1 cellular context compared by ENCODE assay signal in genomic region chr19:19096641-19097627, GRCh38.
TF ChIP-seq lines count a peak whose summit lies in the region.

No MANE protein-coding gene starts in this region.

TF ChIP-seq in HepG2, 621 proteins besides CTCF, POLR2A, EP300 and RAD21 (continued from another document and continues in another):
- TF ChIP-seq XRCC5 (optimal IDR thresholded peaks at IDR 0.05; ENCODE audit: low read length), result peak; percentile 80
- TF ChIP-seq ZXDC (CRISPR knock-in tag; IDR thresholded peaks at IDR 0.05), result no peak
- peak; percentile 89 for TF ChIP-seq ESRRA (CRISPR knock-in tag; IDR thresholded peaks at IDR 0.05; ENCODE audit: low read depth)
- TF ChIP-seq PBX3 (CRISPR knock-in tag; IDR thresholded peaks at IDR 0.05; ENCODE audit: borderline replicate concordance), result no peak
- TF ChIP-seq MXD1 (CRISPR knock-in tag; IDR thresholded peaks at IDR 0.05), result peak; percentile 26; the same call in 1 of the 2 replicates
- TF ChIP-seq NR2C2 (CRISPR knock-in tag; IDR thresholded peaks at IDR 0.05; ENCODE audit: borderline replicate concordance), result peak; percentile 97
- peak; percentile 71; the same call in 1 of the 2 replicates for TF ChIP-seq KDM2A (CRISPR knock-in tag; IDR thresholded peaks at IDR 0.05; ENCODE audit: borderline replicate concordance, low read depth)
- peak; percentile 98 for TF ChIP-seq SAFB2 (CRISPR knock-in tag; IDR thresholded peaks at IDR 0.05; ENCODE audit: borderline replicate concordance, low read depth)
- no peak for TF ChIP-seq NFE2L2 (IDR thresholded peaks at IDR 0.05; ENCODE audit: low read length)
- peak; percentile 97 for TF ChIP-seq ZNF788 (CRISPR knock-in tag; IDR thresholded peaks at IDR 0.05; ENCODE audit: borderline replicate concordance)
- peak; percentile 69 for TF ChIP-seq GABPB1 (CRISPR knock-in tag; IDR thresholded peaks at IDR 0.05)
- no peak for TF ChIP-seq SCMH1 (CRISPR knock-in tag; IDR thresholded peaks at IDR 0.05; ENCODE audit: borderline replicate concordance)
- TF ChIP-seq FOXO1 (CRISPR knock-in tag; IDR thresholded peaks at IDR 0.05), result peak; percentile 83
- peak; percentile 33 to 48 for TF ChIP-seq MAFK (conservative IDR thresholded peaks at IDR 0.05 in 1 of 2, IDR thresholded peaks at IDR 0.05 in 1 of 2; ENCODE audit: low read length in 2 of 2)
- peak; percentile 54; the same call in 1 of the 2 replicates for TF ChIP-seq ZBED4 (CRISPR knock-in tag; IDR thresholded peaks at IDR 0.05; ENCODE audit: borderline replicate concordance)
- no peak; the same call in 1 of the 2 replicates for TF ChIP-seq HMGXB3 (CRISPR knock-in tag; IDR thresholded peaks at IDR 0.05; ENCODE audit: borderline replicate concordance)
- TF ChIP-seq CHCHD3 (CRISPR knock-in tag; IDR thresholded peaks at IDR 0.05), result no peak
- peak; percentile 79 for TF ChIP-seq FOXJ3 (CRISPR knock-in tag; IDR thresholded peaks at IDR 0.05; ENCODE audit: borderline replicate concordance)
- TF ChIP-seq HOXA3 (CRISPR knock-in tag; IDR thresholded peaks at IDR 0.05), result peak; percentile 96
- TF ChIP-seq ZNF446 (CRISPR knock-in tag; IDR thresholded peaks at IDR 0.05), result no peak
- no peak for TF ChIP-seq SRSF1 (optimal IDR thresholded peaks at IDR 0.05; ENCODE audit: low read depth, low read length)
- TF ChIP-seq ZBTB4 (CRISPR knock-in tag; IDR thresholded peaks at IDR 0.05; ENCODE audit: borderline replicate concordance), result peak; percentile 88; the same call in 1 of the 2 replicates
- 0 out of 2 replicates have a peak, but pooled peaks have one; percentile 69 for TF ChIP-seq HNRNPL (IDR thresholded peaks at IDR 0.05; ENCODE audit: low read depth, low read length)
- peak; percentile 89 for TF ChIP-seq HOXA5 (CRISPR knock-in tag; IDR thresholded peaks at IDR 0.05)
- TF ChIP-seq ZNF460 (CRISPR knock-in tag; IDR thresholded peaks at IDR 0.05; ENCODE audit: borderline replicate concordance), result peak; percentile 93
- no peak for TF ChIP-seq HMGA1 (CRISPR knock-in tag; conservative IDR thresholded peaks at IDR 0.05)
- 0 out of 2 replicates have a peak, but pooled peaks have one; percentile 33 for TF ChIP-seq ZNF879 (CRISPR knock-in tag; IDR thresholded peaks at IDR 0.05)
- TF ChIP-seq PHF8 (CRISPR knock-in tag; IDR thresholded peaks at IDR 0.05), result peak; percentile 49
- TF ChIP-seq FOSL2 (CRISPR knock-in tag; IDR thresholded peaks at IDR 0.05), result peak; percentile 95
- TF ChIP-seq SP1 (IDR thresholded peaks at IDR 0.05), result no peak
- TF ChIP-seq SP1 (CRISPR knock-in tag; IDR thresholded peaks at IDR 0.05), result no peak
- peak; percentile 77 for TF ChIP-seq EED (CRISPR knock-in tag; IDR thresholded peaks at IDR 0.05)
- TF ChIP-seq PBX2 (CRISPR knock-in tag; IDR thresholded peaks at IDR 0.05), result no peak
- TF ChIP-seq DNMT3B (CRISPR knock-in tag; conservative IDR thresholded peaks at IDR 0.05), result no peak; the same call in 1 of the 2 replicates
- no peak for TF ChIP-seq ZNF3 (CRISPR knock-in tag; IDR thresholded peaks at IDR 0.05)
- no peak for TF ChIP-seq ATF5 (CRISPR knock-in tag; IDR thresholded peaks at IDR 0.05; ENCODE audit: low read depth)
- no peak for TF ChIP-seq FOXA1 (IDR thresholded peaks at IDR 0.05)
- TF ChIP-seq FOXA1 (CRISPR knock-in tag; IDR thresholded peaks at IDR 0.05), result no peak
- TF ChIP-seq ATF7 (IDR thresholded peaks at IDR 0.05), result peak; percentile 90
- peak; percentile 100 for TF ChIP-seq ATF7 (CRISPR knock-in tag; IDR thresholded peaks at IDR 0.05)
- no peak for TF ChIP-seq KLF12 (CRISPR knock-in tag; IDR thresholded peaks at IDR 0.05; ENCODE audit: borderline replicate concordance)
- peak; percentile 39; the same call in 1 of the 2 replicates for TF ChIP-seq ZNF280B (CRISPR knock-in tag; IDR thresholded peaks at IDR 0.05; ENCODE audit: borderline replicate concordance)
- no peak for TF ChIP-seq THAP8 (CRISPR knock-in tag; IDR thresholded peaks at IDR 0.05; ENCODE audit: borderline replicate concordance)
